ENCODE assay signal across 38 cellular contexts in genomic region chr15:97717806-97718205, GRCh38.
"Had no signal": no experiment of that assay in that cellular context is flagged by ENCODE, and none has a peak within 500 bp of the region (broad histone marks: within the 10 kb centered on the region; RNA-seq: fewer than 3 reads in every experiment).

No MANE protein-coding gene starts in this region.

- H3K27me3 ChIP-seq: adrenal gland, ascending aorta, body of pancreas, brain microvascular endothelial cell, breast epithelium, cardiac muscle cell had no signal

- H3K9me3 Mint-ChIP-seq: activated naive CD8-positive, alpha-beta T cell treated with anti-CD3 and anti-CD28 coated beads, Interleukin-2, amount 10 ng/mL, durations not matched to agents 7 days and 5 days; activated T-helper 2 cell treated with anti-CD3 and anti-CD28 coated beads, Interferon-gamma antibody, Interleukin-2, Interleukin-4, amounts not matched to agents 10 μg/mL and 5 μg/mL and 100 μg/mL, durations not matched to agents 14 hours and 24 hours and 36 hours had no signal

- H3K4me3 ChIP-seq: adrenal gland, ascending aorta, body of pancreas, breast epithelium, cardiac muscle cell had no signal

- H3K4me3 Mint-ChIP-seq: activated naive CD4-positive, alpha-beta T cell treated with anti-CD3 and anti-CD28 coated beads for 36 hours; activated naive CD4-positive, alpha-beta T cell treated with anti-CD3 and anti-CD28 coated beads, Interleukin-2, amount 10 ng/mL, durations not matched to agents 7 days and 5 days; activated naive CD4-positive, alpha-beta T cell treated with anti-CD3 and anti-CD28 coated beads, Interleukin-2, amount 50 U/mL, for 24 hours; activated naive CD8-positive, alpha-beta T cell; activated naive CD8-positive, alpha-beta T cell treated with anti-CD3 and anti-CD28 coated beads for 36 hours; activated naive CD8-positive, alpha-beta T cell treated with anti-CD3 and anti-CD28 coated beads, Interleukin-2, amount 10 ng/mL, durations not matched to agents 7 days and 5 days; activated naive CD8-positive, alpha-beta T cell treated with anti-CD3 and anti-CD28 coated beads, Interleukin-2, amount 50 U/mL, for 24 hours; activated T-cell treated with anti-CD3 and anti-CD28 coated beads, Interleukin-2, amount 50 U/mL, for 24 hours; activated T-cell treated with anti-CD3 and anti-CD28 coated beads, Interleukin-2, amount 50 U/mL, for 4 hours; activated T-cell treated with anti-CD3 and anti-CD28 coated beads, Interleukin-2, amount 50 U/mL, for 72 hours; activated T-helper 1 cell treated with anti-CD3 and anti-CD28 coated beads, Interleukin-12 subunit alpha, Interleukin-12 subunit beta, Interleukin-2, Interleukin-4 antibody, amounts not matched to agents 30 ng/mL and 10 ng/mL and 1 ng/mL, durations not matched to agents 14 hours and 24 hours and 36 hours; activated T-helper 17 cell treated with anti-CD3 and anti-CD28 coated beads, Interleukin-2, amount 50 U/mL, for 72 hours; brain; central memory CD8-positive, alpha-beta T cell had no signal

- H3K9me3 ChIP-seq: adrenal gland, ascending aorta had no signal

- DNase-seq: activated effector memory CD4-positive, alpha-beta T cell treated with anti-CD3 and anti-CD28 coated beads, Interleukin-2, amount 50 U/mL, for 16 hours; activated effector memory CD4-positive, alpha-beta T cell treated with Interleukin-2 at 50 U/mL for 16 hours; activated gamma-delta T cell; activated gamma-delta T cell treated with Interleukin-2 at 50 U/mL for 16 hours; activated naive CD4-positive, alpha-beta T cell; activated naive CD4-positive, alpha-beta T cell treated with anti-CD3 and anti-CD28 coated beads for 36 hours; activated naive CD4-positive, alpha-beta T cell treated with anti-CD3 and anti-CD28 coated beads, Interleukin-2, amount 10 ng/mL, durations not matched to agents 7 days and 5 days; activated naive CD4-positive, alpha-beta T cell treated with anti-CD3 and anti-CD28 coated beads, Interleukin-2, amount 50 U/mL, for 16 hours; activated naive CD4-positive, alpha-beta T cell treated with Interleukin-2 at 50 U/mL for 16 hours; activated naive CD8-positive, alpha-beta T cell treated with anti-CD3 and anti-CD28 coated beads for 36 hours; activated naive CD8-positive, alpha-beta T cell treated with anti-CD3 and anti-CD28 coated beads, Interleukin-2, amount 10 ng/mL, durations not matched to agents 7 days and 5 days; activated naive CD8-positive, alpha-beta T cell treated with anti-CD3 and anti-CD28 coated beads, Interleukin-2, amount 50 U/mL, for 24 hours; activated T-cell treated with anti-CD3 and anti-CD28 coated beads, Interleukin-2, amount 50 U/mL, for 1 hour; activated T-cell treated with anti-CD3 and anti-CD28 coated beads, Interleukin-2, amount 50 U/mL, for 24 hours; activated T-cell treated with anti-CD3 and anti-CD28 coated beads, Interleukin-2, amount 50 U/mL, for 4 hours; activated T-cell treated with anti-CD3 and anti-CD28 coated beads, Interleukin-2, amount 50 U/mL, for 48 hours; activated T-cell treated with anti-CD3 and anti-CD28 coated beads, Interleukin-2, amount 50 U/mL, for 72 hours; adrenal gland; amniotic stem cell; amygdala; anterior cingulate cortex; aorta; body of pancreas; brain microvascular endothelial cell; caudate nucleus; central memory CD4-positive, alpha-beta T cell; cerebellar nuclear complex had no signal

- H3K4me1 ChIP-seq: adrenal gland, ascending aorta, body of pancreas, breast epithelium had no signal

- ATAC-seq: activated naive CD4-positive, alpha-beta T cell treated with anti-CD3 and anti-CD28 coated beads, Interleukin-2, amount 50 U/mL, for 72 hours; activated naive CD8-positive, alpha-beta T cell treated with anti-CD3 and anti-CD28 coated beads, Interleukin-2, amount 50 U/mL, for 24 hours; activated T-cell treated with anti-CD3 and anti-CD28 coated beads, Interleukin-2, amount 50 U/mL, for 4 hours; activated T-cell treated with anti-CD3 and anti-CD28 coated beads, Interleukin-2, amount 50 U/mL, for 72 hours; activated T-helper 17 cell treated with anti-CD3 and anti-CD28 coated beads, Interleukin-2, amount 50 U/mL, for 72 hours; body of pancreas had no signal

- H3K27ac ChIP-seq: adrenal gland, ascending aorta, body of pancreas, brain microvascular endothelial cell, breast epithelium, cardiac muscle cell had no signal

- H3K27ac Mint-ChIP-seq: activated naive CD4-positive, alpha-beta T cell treated with anti-CD3 and anti-CD28 coated beads for 36 hours; activated naive CD4-positive, alpha-beta T cell treated with anti-CD3 and anti-CD28 coated beads, Interleukin-2, amount 10 ng/mL, durations not matched to agents 7 days and 5 days; activated naive CD4-positive, alpha-beta T cell treated with anti-CD3 and anti-CD28 coated beads, Interleukin-2, amount 50 U/mL, for 24 hours; activated naive CD4-positive, alpha-beta T cell treated with anti-CD3 and anti-CD28 coated beads, Interleukin-2, amount 50 U/mL, for 72 hours; activated naive CD8-positive, alpha-beta T cell; activated naive CD8-positive, alpha-beta T cell treated with anti-CD3 and anti-CD28 coated beads for 36 hours; activated naive CD8-positive, alpha-beta T cell treated with anti-CD3 and anti-CD28 coated beads, Interleukin-2, amount 10 ng/mL, durations not matched to agents 7 days and 5 days; activated naive CD8-positive, alpha-beta T cell treated with anti-CD3 and anti-CD28 coated beads, Interleukin-2, amount 50 U/mL, for 24 hours; activated T-cell treated with anti-CD3 and anti-CD28 coated beads, Interleukin-2, amount 50 U/mL, for 24 hours; activated T-cell treated with anti-CD3 and anti-CD28 coated beads, Interleukin-2, amount 50 U/mL, for 72 hours; activated T-helper 1 cell treated with anti-CD3 and anti-CD28 coated beads, Interleukin-12 subunit alpha, Interleukin-12 subunit beta, Interleukin-2, Interleukin-4 antibody, amounts not matched to agents 30 ng/mL and 10 ng/mL and 1 ng/mL, durations not matched to agents 14 hours and 24 hours and 36 hours; activated T-helper 17 cell treated with anti-CD3 and anti-CD28 coated beads, Interleukin-2, amount 50 U/mL, for 72 hours; activated T-helper 2 cell treated with anti-CD3 and anti-CD28 coated beads, Interferon-gamma antibody, Interleukin-2, Interleukin-4, amounts not matched to agents 10 μg/mL and 5 μg/mL and 100 μg/mL, durations not matched to agents 14 hours and 24 hours and 36 hours; brain had no signal

- H3K36me3 Mint-ChIP-seq: activated naive CD4-positive, alpha-beta T cell treated with anti-CD3 and anti-CD28 coated beads, Interleukin-2, amount 10 ng/mL, durations not matched to agents 7 days and 5 days; activated naive CD4-positive, alpha-beta T cell treated with anti-CD3 and anti-CD28 coated beads, Interleukin-2, amount 50 U/mL, for 24 hours; activated naive CD8-positive, alpha-beta T cell; activated naive CD8-positive, alpha-beta T cell treated with anti-CD3 and anti-CD28 coated beads for 36 hours; activated naive CD8-positive, alpha-beta T cell treated with anti-CD3 and anti-CD28 coated beads, Interleukin-2, amount 10 ng/mL, durations not matched to agents 7 days and 5 days; brain had no signal

- H3K36me3 ChIP-seq: adrenal gland, ascending aorta, brain microvascular endothelial cell, breast epithelium, cardiac muscle cell had no signal

- H3K27me3 Mint-ChIP-seq: activated naive CD4-positive, alpha-beta T cell treated with anti-CD3 and anti-CD28 coated beads, Interleukin-2, amount 10 ng/mL, durations not matched to agents 7 days and 5 days; activated naive CD4-positive, alpha-beta T cell treated with anti-CD3 and anti-CD28 coated beads, Interleukin-2, amount 50 U/mL, for 24 hours; activated naive CD8-positive, alpha-beta T cell treated with anti-CD3 and anti-CD28 coated beads for 36 hours; activated naive CD8-positive, alpha-beta T cell treated with anti-CD3 and anti-CD28 coated beads, Interleukin-2, amount 10 ng/mL, durations not matched to agents 7 days and 5 days; activated naive CD8-positive, alpha-beta T cell treated with anti-CD3 and anti-CD28 coated beads, Interleukin-2, amount 50 U/mL, for 24 hours; activated T-cell treated with anti-CD3 and anti-CD28 coated beads, Interleukin-2, amount 50 U/mL, for 24 hours; activated T-helper 17 cell treated with anti-CD3 and anti-CD28 coated beads, Interleukin-2, amount 50 U/mL, for 72 hours; central memory CD8-positive, alpha-beta T cell had no signal

- H3K4me1 Mint-ChIP-seq: activated naive CD4-positive, alpha-beta T cell treated with anti-CD3 and anti-CD28 coated beads, Interleukin-2, amount 10 ng/mL, durations not matched to agents 7 days and 5 days; activated naive CD4-positive, alpha-beta T cell treated with anti-CD3 and anti-CD28 coated beads, Interleukin-2, amount 50 U/mL, for 24 hours; activated naive CD8-positive, alpha-beta T cell treated with anti-CD3 and anti-CD28 coated beads for 36 hours; activated naive CD8-positive, alpha-beta T cell treated with anti-CD3 and anti-CD28 coated beads, Interleukin-2, amount 10 ng/mL, durations not matched to agents 7 days and 5 days; activated naive CD8-positive, alpha-beta T cell treated with anti-CD3 and anti-CD28 coated beads, Interleukin-2, amount 50 U/mL, for 24 hours; activated T-helper 17 cell treated with anti-CD3 and anti-CD28 coated beads, Interleukin-2, amount 50 U/mL, for 72 hours; central memory CD8-positive, alpha-beta T cell had no signal
